In genomic region chr4:179977378-179977777, GRCh38 we compare ENCODE assay signal across 28 cellular contexts.
"Had no signal": no experiment of that assay in that cellular context is flagged by ENCODE, and none has a peak within 500 bp of the region (broad histone marks: within the 10 kb centered on the region; RNA-seq: fewer than 3 reads in every experiment).

No MANE protein-coding gene starts in this region.

- H3K36me3 ChIP-seq: stomach, suprapubic skin, thoracic aorta, thyroid gland, tibial artery, tibial nerve, transverse colon, upper lobe of left lung, upper lobe of right lung, uterus, vagina had no signal

- H3K27ac Mint-ChIP-seq: stimulated activated effector memory CD8-positive, alpha-beta T cell treated with anti-CD3 and anti-CD28 coated beads, Interleukin-12 subunit alpha, Interleukin-12 subunit beta, amount 100 ng/mL, for 72 hours; stimulated activated memory B cell treated with anti-CD40 and anti-IgM and Interleukin-4, amounts not matched to agents 10 μg/mL and 1 μg/mL and 100 μg/mL, for 72 hours; stimulated activated naive B cell treated with anti-CD40 and anti-IgM and Interleukin-4, amounts not matched to agents 10 μg/mL and 1 μg/mL and 100 μg/mL, for 72 hours; stimulated activated naive CD8-positive, alpha-beta T cell treated with anti-CD3 and anti-CD28 coated beads, Interleukin-15, amount 100 ng/mL, for 72 hours; stimulated activated naive CD8-positive, alpha-beta T cell treated with anti-CD3 and anti-CD28 coated beads, Interleukin-15, Interleukin-2, amounts not matched to agents 100 ng/mL and 50 ng/mL, for 24 hours; type B pancreatic cell had no signal

- H3K27ac ChIP-seq: stomach, suprapubic skin, testis, thoracic aorta, thyroid gland, tibial artery, tibial nerve, transverse colon, upper lobe of left lung, upper lobe of right lung, uterus, vagina had no signal

- H3K4me3 ChIP-seq: stomach, suprapubic skin, testis, thoracic aorta, thyroid gland, tibial artery, tibial nerve, transverse colon, upper lobe of left lung, upper lobe of right lung, uterus, vagina had no signal

- H3K9me3 ChIP-seq: stomach, suprapubic skin, testis, thoracic aorta, thyroid gland, tibial artery, tibial nerve, transverse colon, upper lobe of left lung, upper lobe of right lung, uterus, vagina had no signal

- H3K4me1 Mint-ChIP-seq: stimulated activated effector memory CD8-positive, alpha-beta T cell treated with anti-CD3 and anti-CD28 coated beads, Interleukin-12 subunit alpha, Interleukin-12 subunit beta, amount 100 ng/mL, for 72 hours; stimulated activated memory B cell treated with anti-CD40 and anti-IgM and Interleukin-4, amounts not matched to agents 10 μg/mL and 1 μg/mL and 100 μg/mL, for 72 hours; stimulated activated naive CD8-positive, alpha-beta T cell treated with anti-CD3 and anti-CD28 coated beads, Interleukin-15, amount 100 ng/mL, for 72 hours had no signal

- ATAC-seq: stimulated activated effector memory CD8-positive, alpha-beta T cell treated with anti-CD3 and anti-CD28 coated beads, Interleukin-12 subunit alpha, Interleukin-12 subunit beta, amount 100 ng/mL, for 72 hours; stimulated activated memory B cell treated with anti-CD40 and anti-IgM and Interleukin-4, amounts not matched to agents 10 μg/mL and 1 μg/mL and 100 μg/mL, for 72 hours; stimulated activated naive B cell treated with anti-CD40 and anti-IgM and Interleukin-4, amounts not matched to agents 10 μg/mL and 1 μg/mL and 100 μg/mL, for 72 hours; stimulated activated naive CD8-positive, alpha-beta T cell treated with anti-CD3 and anti-CD28 coated beads, Interleukin-15, amount 100 ng/mL, for 72 hours; stimulated activated naive CD8-positive, alpha-beta T cell treated with anti-CD3 and anti-CD28 coated beads, Interleukin-15, Interleukin-2, amounts not matched to agents 100 U/mL and 50 U/mL, for 24 hours; upper lobe of right lung had no signal

- H3K27me3 ChIP-seq: stomach, suprapubic skin, testis, thyroid gland, tibial artery, tibial nerve, transverse colon, upper lobe of left lung, upper lobe of right lung, uterus, vagina had no signal

- H3K9me3 Mint-ChIP-seq: stimulated activated naive B cell treated with anti-CD40 and anti-IgM and Interleukin-4, amounts not matched to agents 10 μg/mL and 1 μg/mL and 100 μg/mL, for 72 hours; type B pancreatic cell had no signal

- DNase-seq: stimulated activated CD4-positive, alpha-beta T cell treated with anti-CD3 and anti-CD28 coated beads, Interleukin-2, amount 100 ng/mL, for 48 hours; stimulated activated CD4-positive, alpha-beta T cell treated with anti-CD3 and anti-CD28 coated beads, Interleukin-4, amount 100 ng/mL, for 1 hour; stimulated activated CD4-positive, alpha-beta T cell treated with anti-CD3 and anti-CD28 coated beads, Interleukin-4, amount 100 ng/mL, for 24 hours; stimulated activated CD4-positive, alpha-beta T cell treated with anti-CD3 and anti-CD28 coated beads, Interleukin-4, amount 100 ng/mL, for 4 hours; stimulated activated CD8-positive, alpha-beta memory T cell treated with anti-CD3 and anti-CD28 coated beads, Interleukin-4, amount 100 ng/mL, for 48 hours; stimulated activated naive B cell treated with anti-CD40 and anti-IgM and Interleukin-4, amounts not matched to agents 10 μg/mL and 1 μg/mL and 100 μg/mL, for 72 hours; stimulated activated naive CD4-positive, alpha-beta T cell; stimulated activated naive CD4-positive, alpha-beta T cell treated with Interleukin-2 at 50 U/mL for 16 hours; stimulated activated naive CD8-positive, alpha-beta T cell treated with anti-CD3 and anti-CD28 coated beads, Interleukin-15, amount 100 ng/mL, for 72 hours; stimulated activated naive CD8-positive, alpha-beta T cell treated with anti-CD3 and anti-CD28 coated beads, Interleukin-15, Interleukin-2, amounts not matched to agents 100 U/mL and 50 U/mL, for 24 hours; stomach; substantia nigra; testis; thyroid gland; tibial artery; transverse colon; trophoblast cell; upper lobe of left lung; upper lobe of right lung; uterus had no signal

- H3K36me3 Mint-ChIP-seq: stimulated activated effector memory CD8-positive, alpha-beta T cell treated with anti-CD3 and anti-CD28 coated beads, Interleukin-12 subunit alpha, Interleukin-12 subunit beta, amount 100 ng/mL, for 72 hours; stimulated activated memory B cell treated with anti-CD40 and anti-IgM and Interleukin-4, amounts not matched to agents 10 μg/mL and 1 μg/mL and 100 μg/mL, for 72 hours; type B pancreatic cell had no signal

- H3K27me3 Mint-ChIP-seq: stimulated activated memory B cell treated with anti-CD40 and anti-IgM and Interleukin-4, amounts not matched to agents 10 μg/mL and 1 μg/mL and 100 μg/mL, for 72 hours; stimulated activated naive CD8-positive, alpha-beta T cell treated with anti-CD3 and anti-CD28 coated beads, Interleukin-15, amount 100 ng/mL, for 72 hours; stimulated activated naive CD8-positive, alpha-beta T cell treated with anti-CD3 and anti-CD28 coated beads, Interleukin-15, Interleukin-2, amounts not matched to agents 100 ng/mL and 50 ng/mL, for 24 hours; type B pancreatic cell had no signal

- H3K4me3 Mint-ChIP-seq: stimulated activated effector memory CD8-positive, alpha-beta T cell treated with anti-CD3 and anti-CD28 coated beads, Interleukin-12 subunit alpha, Interleukin-12 subunit beta, amount 100 ng/mL, for 72 hours; stimulated activated memory B cell treated with anti-CD40 and anti-IgM and Interleukin-4, amounts not matched to agents 10 μg/mL and 1 μg/mL and 100 μg/mL, for 72 hours; stimulated activated naive B cell treated with anti-CD40 and anti-IgM and Interleukin-4, amounts not matched to agents 10 μg/mL and 1 μg/mL and 100 μg/mL, for 72 hours; stimulated activated naive CD8-positive, alpha-beta T cell treated with anti-CD3 and anti-CD28 coated beads, Interleukin-15, amount 100 ng/mL, for 72 hours; stimulated activated naive CD8-positive, alpha-beta T cell treated with anti-CD3 and anti-CD28 coated beads, Interleukin-15, Interleukin-2, amounts not matched to agents 100 ng/mL and 50 ng/mL, for 24 hours; type B pancreatic cell had no signal

- H3K4me1 ChIP-seq: stomach, suprapubic skin, testis, thyroid gland, tibial artery, tibial nerve, transverse colon, upper lobe of left lung, upper lobe of right lung, uterus, vagina had no signal
